ENCODE assay signal across 34 cellular contexts in the genomic region with DNA sequence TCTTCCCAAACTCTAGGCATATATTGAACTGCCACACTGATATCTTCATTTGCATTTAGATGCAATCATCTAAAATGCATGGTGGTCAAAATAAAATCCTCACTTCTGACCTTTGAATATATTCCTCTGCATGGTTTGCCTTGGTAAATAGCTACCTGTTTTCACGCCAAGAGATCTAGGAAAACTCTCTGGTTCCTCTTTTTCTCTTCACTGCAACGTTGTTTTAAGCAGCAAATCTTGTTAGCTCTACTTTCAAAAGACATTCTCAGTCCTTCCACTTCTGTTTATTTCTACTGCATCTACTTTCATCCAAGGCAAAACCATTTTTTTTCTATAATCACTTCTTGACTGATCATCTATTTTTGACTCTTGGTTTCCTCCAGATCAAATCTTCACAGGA.
"Had no signal": no experiment of that assay in that cellular context is flagged by ENCODE, and none has a peak within 500 bp of the region (broad histone marks: within the 10 kb centered on the region; RNA-seq: fewer than 3 reads in every experiment).

No MANE protein-coding gene starts in this region.

- H2AFZ ChIP-seq: hepatocyte had no signal

- H3K4me3 ChIP-seq: adrenal gland, body of pancreas, esophagus squamous epithelium, gastroesophageal sphincter, heart right ventricle, hepatocyte had no signal

- DNase-seq: activated CD4-positive, alpha-beta memory T cell treated with anti-CD3 and anti-CD28 coated beads for 36 hours; activated CD4-positive, alpha-beta T cell treated with anti-CD3 and anti-CD28 coated beads for 36 hours; activated CD4-positive, alpha-beta T cell treated with anti-CD3 and anti-CD28 coated beads, Interleukin-2, amount 10 ng/mL, durations not matched to agents 24 days and 14 days; activated CD4-positive, CD25-positive, alpha-beta regulatory T cell; activated CD4-positive, CD25-positive, alpha-beta regulatory T cell treated with anti-CD3 and anti-CD28 coated beads, Interleukin-2, amount 50 U/mL, for 72 hours; activated CD8-positive, alpha-beta memory T cell treated with anti-CD3 and anti-CD28 coated beads, Interleukin-2, amount 10 ng/mL, durations not matched to agents 7 days and 5 days; activated CD8-positive, alpha-beta memory T cell treated with anti-CD3 and anti-CD28 coated beads, Interleukin-2, amount 50 U/mL, for 4 hours; activated CD8-positive, alpha-beta T cell treated with anti-CD3 and anti-CD28 coated beads, Interleukin-2, amount 10 ng/mL, durations not matched to agents 7 days and 5 days; activated effector memory CD4-positive, alpha-beta T cell treated with Interleukin-2 at 50 U/mL for 16 hours; activated gamma-delta T cell treated with Interleukin-2 at 50 U/mL for 16 hours; activated naive CD4-positive, alpha-beta T cell treated with Interleukin-2 at 50 U/mL for 16 hours; activated naive CD8-positive, alpha-beta T cell treated with anti-CD3 and anti-CD28 coated beads for 36 hours; activated naive CD8-positive, alpha-beta T cell treated with anti-CD3 and anti-CD28 coated beads, Interleukin-2, amount 50 U/mL, for 24 hours; activated T-cell treated with anti-CD3 and anti-CD28 coated beads, Interleukin-2, amount 50 U/mL, for 1 hour; adrenal gland; amygdala; aorta; body of pancreas; caudate nucleus; cortex of kidney; dermis blood vessel endothelial cell; effector CD8-positive, alpha-beta T cell; esophagus squamous epithelium; foreskin melanocyte; heart right ventricle; T-helper 17 cell; T1000 had no signal

- H3K9me3 ChIP-seq: adrenal gland, body of pancreas, esophagus squamous epithelium, gastroesophageal sphincter, heart right ventricle had no signal

- H3K4me1 ChIP-seq: adrenal gland, body of pancreas, esophagus squamous epithelium, gastroesophageal sphincter, heart right ventricle had no signal

- H3K4me2 ChIP-seq: hepatocyte had no signal

- H3K27me3 ChIP-seq: adrenal gland, body of pancreas, esophagus squamous epithelium, gastroesophageal sphincter, heart right ventricle, hepatocyte had no signal

- H3K79me2 ChIP-seq: hepatocyte had no signal

- H3K27ac ChIP-seq: adrenal gland, body of pancreas, epithelial cell of prostate, esophagus squamous epithelium, gastroesophageal sphincter, heart right ventricle, hepatocyte had no signal

- ATAC-seq: activated CD4-positive, alpha-beta T cell treated with anti-CD3 and anti-CD28 coated beads for 36 hours; activated CD8-positive, alpha-beta memory T cell treated with anti-CD3 and anti-CD28 coated beads, Interleukin-2, amount 10 ng/mL, durations not matched to agents 7 days and 5 days; activated CD8-positive, alpha-beta T cell treated with anti-CD3 and anti-CD28 coated beads, Interleukin-2, amount 10 ng/mL, durations not matched to agents 7 days and 5 days; activated naive CD8-positive, alpha-beta T cell treated with anti-CD3 and anti-CD28 coated beads, Interleukin-2, amount 50 U/mL, for 24 hours; activated T-helper 17 cell treated with anti-CD3 and anti-CD28 coated beads, Interleukin-2, amount 50 U/mL, for 72 hours; body of pancreas; gastroesophageal sphincter; heart right ventricle; T-helper 17 cell had no signal

- H3K36me3 ChIP-seq: adrenal gland, esophagus squamous epithelium, gastroesophageal sphincter, heart right ventricle had no signal

- FAIRE-seq: colon, endometrium, endothelial cell of umbilical vein had no signal
